15 cellular contexts compared by ENCODE assay signal in genomic region chr17:61161615-61162134, GRCh38.
"Had no signal": no experiment of that assay in that cellular context is flagged by ENCODE, and none has a peak within 500 bp of the region (broad histone marks: within the 10 kb centered on the region; RNA-seq: fewer than 3 reads in every experiment).

No MANE protein-coding gene starts in this region.

- H3K27me3 Mint-ChIP-seq: activated CD4-positive, alpha-beta memory T cell treated with anti-CD3 and anti-CD28 coated beads for 36 hours; activated naive CD8-positive, alpha-beta T cell treated with anti-CD3 and anti-CD28 coated beads, Interleukin-2, amount 50 U/mL, for 24 hours; central memory CD8-positive, alpha-beta T cell had no signal

- H3K4me3 Mint-ChIP-seq: activated CD4-positive, alpha-beta memory T cell treated with anti-CD3 and anti-CD28 coated beads for 36 hours; activated naive CD8-positive, alpha-beta T cell treated with anti-CD3 and anti-CD28 coated beads, Interleukin-2, amount 50 U/mL, for 24 hours; central memory CD8-positive, alpha-beta T cell; natural killer cell had no signal

- DNase-seq: activated CD4-positive, alpha-beta memory T cell treated with anti-CD3 and anti-CD28 coated beads for 36 hours; activated CD8-positive, alpha-beta memory T cell treated with anti-CD3 and anti-CD28 coated beads, Interleukin-2, amount 50 U/mL, for 4 hours; activated naive CD8-positive, alpha-beta T cell treated with anti-CD3 and anti-CD28 coated beads, Interleukin-2, amount 50 U/mL, for 24 hours; cortex of kidney; effector memory CD4-positive, alpha-beta T cell; hypothalamus; left colon; natural killer cell; stimulated activated CD4-positive, alpha-beta T cell treated with anti-CD3 and anti-CD28 coated beads, Interleukin-4, amount 100 ng/mL, for 1 hour; stimulated activated CD8-positive, alpha-beta memory T cell treated with anti-CD3 and anti-CD28 coated beads, Interleukin-4, amount 100 ng/mL, for 48 hours; stomach; SW 1271; T-helper 9 cell; thyroid gland had no signal

- H3K9me3 Mint-ChIP-seq: natural killer cell had no signal

- H3K4me1 Mint-ChIP-seq: central memory CD8-positive, alpha-beta T cell; natural killer cell had no signal

- H3K27ac Mint-ChIP-seq: activated CD4-positive, alpha-beta memory T cell treated with anti-CD3 and anti-CD28 coated beads for 36 hours; natural killer cell had no signal
